ENCODE assay signal across 16 cellular contexts in the genomic region with DNA sequence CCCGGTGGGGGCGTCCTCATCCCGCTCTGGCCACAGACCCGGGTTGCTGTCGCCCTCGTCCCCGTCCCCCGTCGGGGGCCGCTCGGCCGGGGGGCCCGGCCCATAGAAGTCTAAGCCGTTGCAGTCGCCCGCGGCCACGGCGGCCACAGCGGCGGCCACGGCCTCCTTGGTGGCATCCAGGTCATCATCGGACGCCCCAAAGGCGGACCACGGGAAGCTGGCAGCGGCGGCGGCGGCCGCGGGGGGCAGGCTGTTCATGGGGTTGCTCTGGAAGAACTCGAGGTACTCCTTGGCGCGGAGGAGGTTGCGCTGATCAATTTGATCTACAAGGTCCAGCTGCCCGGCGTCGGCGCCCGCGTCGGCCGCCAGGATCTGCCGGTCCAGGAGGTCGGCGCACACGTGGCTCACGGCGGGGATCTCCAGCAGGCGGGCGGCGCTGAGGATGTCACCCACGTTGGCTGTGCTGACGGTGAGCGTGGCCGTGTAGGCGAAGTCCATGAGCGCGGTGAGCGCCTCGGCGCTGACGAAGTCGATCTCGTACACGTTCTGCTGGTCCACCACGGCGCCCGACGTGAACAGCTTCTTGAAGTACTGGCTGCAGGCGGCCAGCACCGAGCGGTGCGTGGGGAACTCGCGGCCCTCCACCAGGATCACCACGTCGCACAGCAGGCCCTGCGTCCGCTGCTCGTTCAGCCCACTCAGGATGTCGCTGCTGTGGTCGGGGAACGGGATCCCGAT.
"Had no signal": no experiment of that assay in that cellular context is flagged by ENCODE, and none has a peak within 500 bp of the region (broad histone marks: within the 10 kb centered on the region; RNA-seq: fewer than 3 reads in every experiment).

No MANE protein-coding gene starts in this region.

- H3K27ac ChIP-seq: coronary artery, gastroesophageal sphincter, heart left ventricle, left ventricle myocardium inferior, upper lobe of right lung had no signal

- H3K27me3 ChIP-seq: gastroesophageal sphincter, heart left ventricle, upper lobe of right lung had no signal

- H3K9me3 ChIP-seq: gastroesophageal sphincter, heart left ventricle, left ventricle myocardium inferior, upper lobe of right lung had no signal

- H3K4me3 ChIP-seq: coronary artery, gastroesophageal sphincter, heart left ventricle, left ventricle myocardium inferior, upper lobe of right lung had no signal

- ATAC-seq: activated CD8-positive, alpha-beta T cell treated with anti-CD3 and anti-CD28 coated beads for 36 hours; activated T-cell treated with anti-CD3 and anti-CD28 coated beads, Interleukin-2, amount 50 U/mL, for 4 hours; gastroesophageal sphincter; heart left ventricle; upper lobe of right lung had no signal

- DNase-seq: activated CD4-positive, alpha-beta T cell treated with anti-CD3 and anti-CD28 coated beads for 48 hours; activated CD4-positive, CD25-positive, alpha-beta regulatory T cell; activated CD8-positive, alpha-beta T cell treated with anti-CD3 and anti-CD28 coated beads for 36 hours; activated naive CD4-positive, alpha-beta T cell treated with anti-CD3 and anti-CD28 coated beads for 36 hours; activated T-cell treated with anti-CD3 and anti-CD28 coated beads, Interleukin-2, amount 50 U/mL, for 4 hours; anterior cingulate cortex; central memory CD4-positive, alpha-beta T cell; effector CD4-positive, alpha-beta T cell; left ventricle myocardium inferior; retina; T-helper 1 cell; T-helper 9 cell; upper lobe of right lung had no signal
